ENCODE assay signal across 2 cellular contexts in the genomic region with DNA sequence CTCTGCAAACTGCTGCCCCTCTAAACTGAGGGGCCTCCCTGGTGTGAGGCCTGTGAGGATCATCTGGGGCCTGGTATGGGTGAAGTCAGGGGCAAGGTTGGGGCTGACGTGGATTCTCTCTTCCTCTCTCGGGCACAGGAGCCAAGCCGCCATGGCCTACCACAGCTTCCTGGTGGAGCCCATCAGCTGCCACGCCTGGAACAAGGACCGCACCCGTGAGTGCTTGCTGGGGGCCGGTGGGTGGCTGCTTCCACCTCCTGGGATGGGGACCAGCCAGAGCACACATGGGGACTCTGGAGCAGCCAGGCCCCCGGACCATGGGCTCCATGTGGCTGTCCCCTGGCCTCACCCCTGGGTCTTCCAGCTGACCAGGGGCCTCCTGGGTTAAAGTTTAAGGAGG.
TF ChIP-seq lines count a peak whose summit lies in the region.

No MANE protein-coding gene starts in this region.

TF ChIP-seq in IMR-90, 13 proteins besides CTCF, POLR2A, EP300 and RAD21:
- TF ChIP-seq NFE2L2 (IDR thresholded peaks at IDR 0.05; ENCODE audit: low read depth, low read length) (no peak), RFX5 (IDR thresholded peaks at IDR 0.05; ENCODE audit: low read depth, low read length) (no peak)

TF ChIP-seq in K562, 482 proteins besides CTCF, POLR2A, EP300 and RAD21:
- TF ChIP-seq SUPT5H (IDR thresholded peaks at IDR 0.05) (peak; percentile 24; the same call in 1 of the 2 replicates), POLR2G (IDR thresholded peaks at IDR 0.05; ENCODE audit: low read depth, low read length) (peak; percentile 54; the same call in 1 of the 2 replicates), ZNF263 (CRISPR knock-in tag; IDR thresholded peaks at IDR 0.05; ENCODE audit: borderline replicate concordance) (no peak)
